ENCODE assay signal across 8 cellular contexts in the genomic region with DNA sequence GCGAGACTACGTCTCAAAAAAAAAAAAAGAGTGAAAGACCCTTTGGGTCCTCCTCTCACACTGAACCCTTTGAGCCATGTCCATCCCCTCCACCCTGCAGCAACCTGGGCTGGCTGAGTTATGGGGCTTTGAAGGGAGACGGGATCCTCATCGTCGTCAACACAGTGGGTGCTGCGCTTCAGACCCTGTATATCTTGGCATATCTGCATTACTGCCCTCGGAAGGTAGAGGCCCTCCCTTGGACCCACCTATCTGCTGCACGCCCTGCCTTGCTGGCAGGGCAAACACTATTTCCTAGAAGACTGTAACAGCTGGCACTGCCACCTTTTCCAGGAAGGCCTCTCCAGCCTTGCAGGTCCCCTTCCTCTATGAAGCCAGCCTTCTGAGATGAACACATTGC. TPM values are rescaled to one million over a fixed set of nuclear protein-coding genes. Genes with fewer than 3 reads are reported as not detected.
DNase-seq lines count a peak whose midpoint lies in the region; ATAC-seq, FAIRE-seq and TF ChIP-seq lines count a peak whose summit lies in the region.

No MANE protein-coding gene starts in this region.

- H2BK20ac ChIP-seq in H1 (ENCODE audit: low read length): no peak overlapping the region

- TF ChIP-seq EP300 in H1 (IDR thresholded peaks at IDR 0.05; ENCODE audit: borderline replicate concordance in 1 of 2, low read depth in 2 of 2, low read length in 2 of 2): no peak

- no peak overlapping the region; the same call in 1 of the 2 replicates for H3K18ac ChIP-seq in H1 (ENCODE audit: extremely low read depth, low read length)

- H3K27ac ChIP-seq in H1 (ENCODE audit: low read depth, low read length) (no peak overlapping the region), osteoblast (ENCODE audit: low read depth, low read length) (peak overlapping the region; percentile 97)

- POLR2A ChIA-PET in H1 (lab: Charles Lee; ENCODE audit: partially characterized antibody): interaction anchor here (0.6 to 2.4 kb wide), 11 partner anchors 8 to 1022 kb away, joined by 3 to 14 read pairs (median 6); partner anchors contain the start of gene KRTCAP2

- H2BK120ac ChIP-seq in H1 (replicated peaks; ENCODE audit: low read depth, low read length): no peak overlapping the region

- peaks cover 11% of the 10 kb centered on the region; the same call in 1 of the 2 replicates for H3K23me2 ChIP-seq in H1 (ENCODE audit: low read depth, low read length)

- H3K23ac ChIP-seq in H1 (ENCODE audit: insufficient read length): no peak overlapping the region

- H4K91ac ChIP-seq in H1 (replicated peaks; ENCODE audit: insufficient read length, low read length): no peak overlapping the region

- peak overlapping the region; percentile 36; the same call in 1 of the 2 replicates for H2BK15ac ChIP-seq in H1 (ENCODE audit: low read length)

- H4K8ac ChIP-seq in H1 (ENCODE audit: extremely low read depth, insufficient read depth, low read length): no peak overlapping the region; the same call in 1 of the 2 replicates

- H2AFZ ChIP-seq in H1 (ENCODE audit: low read length) (no peak overlapping the region), osteoblast (ENCODE audit: low read length) (no peak overlapping the region)

- H2AK5ac ChIP-seq in H1 (ENCODE audit: low read depth, low read length): no peak overlapping the region

- H3K27me3 ChIP-seq in H1 (replicated peaks in 1 of 4; ENCODE audit: control insufficient read depth in 3 of 4, extremely low read depth in 1 of 4, insufficient read depth in 3 of 4, low read length in 3 of 4) (no peaks in the 10 kb centered on the region), osteoblast (ENCODE audit: insufficient read depth, low read length) (no peaks in the 10 kb centered on the region)

- peak overlapping the region; percentile 69; the same call in 1 of the 2 replicates for H2BK5ac ChIP-seq in H1 (ENCODE audit: low read depth, low read length)

- peak overlapping the region; percentile 74 for H3K4me3 ChIP-seq in GM12864 (ENCODE audit: low read depth, low read length)
- H3K4me3 ChIP-seq in H1 (ENCODE audit: extremely low read depth in 1 of 4, insufficient read depth in 2 of 4, low read depth in 3 of 4, low read length in 4 of 4): peak overlapping the region; percentile 67 to 89 (median 85)
- H3K4me3 ChIP-seq in osteoblast (ENCODE audit: insufficient read depth, low read length): peak overlapping the region; percentile 77

- peaks cover 0 to 2% of the 10 kb centered on the region in 2 experiments; a peak in 1 of 4 replicates for H3K79me2 ChIP-seq in H1 (ENCODE audit: control insufficient read depth in 1 of 2, insufficient read depth in 2 of 2, low read length in 2 of 2)
- H3K79me2 ChIP-seq in osteoblast (ENCODE audit: insufficient read depth, low read length): peaks cover 34% of the 10 kb centered on the region

- ATAC-seq in HG03469 (IDR thresholded peaks at IDR 0.05; ENCODE audit: unreplicated experiment) (no peak), GM18873 (IDR thresholded peaks at IDR 0.05; ENCODE audit: low FRiP score, unreplicated experiment) (no peak), HG03025 (IDR thresholded peaks at IDR 0.05; ENCODE audit: low FRiP score, unreplicated experiment) (no peak)

- DNase-seq in GM12864 (ENCODE audit: low read depth) (no peak), RPMI8226 (peak; percentile 36), H1 (ENCODE audit: low read depth in 1 of 2, low spot score in 2 of 2) (peak in 1 of 2 experiments; percentile 52), osteoblast (ENCODE audit: insufficient read length, low spot score, missing footprints) (no peak), GM19239 (ENCODE audit: insufficient read length, low spot score) (no peak)

- peak overlapping the region in 1 of 4 experiments; percentile 54; a peak in 1 of 7 replicates for H3K9ac ChIP-seq in H1 (replicated peaks in 1 of 4; ENCODE audit: extremely low read depth in 1 of 4, low read depth in 3 of 4, low read length in 3 of 4)

- peaks cover 0 to 18% (median 8%) of the 10 kb centered on the region in 4 experiments; a peak in 5 of 7 replicates for H3K4me1 ChIP-seq in H1 (replicated peaks in 1 of 4; ENCODE audit: control insufficient read depth in 3 of 4, insufficient read depth in 4 of 4, low read length in 3 of 4)
- peaks cover 24% of the 10 kb centered on the region for H3K4me1 ChIP-seq in osteoblast (ENCODE audit: insufficient read depth, low read length)

- no peak overlapping the region for H3K4ac ChIP-seq in H1 (replicated peaks; ENCODE audit: insufficient read length, low read depth, low read length)

- CTCF ChIA-PET in H1 (lab: Charles Lee; ENCODE audit: partially characterized antibody): interaction anchor here (0.7 to 14.2 kb wide), 12 partner anchors 9 to 130 kb away, joined by 3 to 187 read pairs (median 4); partner anchors contain the start of genes KRTCAP2 and TRIM46

- H3K9me3 ChIP-seq in H1 (ENCODE audit: insufficient read depth in 2 of 2, low read depth in 1 of 2, low read length in 1 of 2) (no peaks in the 10 kb centered on the region), osteoblast (ENCODE audit: low read depth, low read length) (no peaks in the 10 kb centered on the region)

- WGBS in H1 (ENCODE audit: extremely low coverage in 1 of 2, insufficient coverage in 1 of 2, insufficient read length in 1 of 2, insufficient replicate concordance in 2 of 2, low coverage in 1 of 2, low lambda C conversion rate in 2 of 2, missing lambda C conversion rate in 1 of 2), 2 experiments: 31% methylated on average over 8 of the region's 8 CpGs; no CpG with 5 or more reads in 1 of the 2 experiments

- H3K36me3 ChIP-seq in H1 (ENCODE audit: control insufficient read depth in 2 of 4, insufficient read depth in 4 of 4, low read length in 3 of 4): peaks cover 0 to 2% (median under 1%) of the 10 kb centered on the region in 4 experiments; a peak in 2 of 8 replicates
- H3K36me3 ChIP-seq in osteoblast (ENCODE audit: insufficient read depth, low read length): peaks cover 9% of the 10 kb centered on the region

- H3K4me2 ChIP-seq in H1 (ENCODE audit: insufficient read depth in 1 of 2, low read depth in 2 of 2, low read length in 2 of 2) (peak overlapping the region; percentile 79 to 86), osteoblast (ENCODE audit: insufficient read depth, low read length) (peak overlapping the region; percentile 84)

- no peak for TF ChIP-seq RAD21 in H1 (IDR thresholded peaks at IDR 0.05 in 1 of 2, conservative IDR thresholded peaks at IDR 0.05 in 1 of 2; ENCODE audit: low read depth in 2 of 2, low read length in 2 of 2)

- no peaks in the 10 kb centered on the region for H4K20me1 ChIP-seq in H1 (replicated peaks in 1 of 2; ENCODE audit: control insufficient read depth in 1 of 2, insufficient read depth in 2 of 2, low read length in 2 of 2)
- no peaks in the 10 kb centered on the region for H4K20me1 ChIP-seq in osteoblast (ENCODE audit: insufficient read depth, low read length)

- FAIRE-seq in H1 (lab: Jason Lieb, UNC): no peak
- FAIRE-seq in GM19239 (lab: Jason Lieb, UNC): no peak

- TF ChIP-seq CTCF in GM12864 (IDR thresholded peaks at IDR 0.05; ENCODE audit: low read depth, low read length, missing control alignments) (no peak), H1 (IDR thresholded peaks at IDR 0.05; ENCODE audit: control extremely low read depth in 1 of 3, insufficient read depth in 1 of 3, low read depth in 1 of 3, low read length in 3 of 3) (no peak), osteoblast (IDR thresholded peaks at IDR 0.05; ENCODE audit: extremely low read depth, low read depth, low read length) (no peak)

- H2BK12ac ChIP-seq in H1 (ENCODE audit: low read depth, low read length): 0 out of 2 replicates have a peak overlapping the region, but pooled peaks have one; percentile 7

- H3K14ac ChIP-seq in H1 (ENCODE audit: insufficient read length): no peak overlapping the region

- TF ChIP-seq POLR2A in H1 (IDR thresholded peaks at IDR 0.05; ENCODE audit: control extremely low read depth in 1 of 2, low read depth in 2 of 2, low read length in 2 of 2): no peak

- peak overlapping the region; percentile 49 for H4K5ac ChIP-seq in H1 (ENCODE audit: insufficient read length, low read depth, low read length)

- H3K79me1 ChIP-seq in H1 (ENCODE audit: low read depth, low read length): no peaks in the 10 kb centered on the region; the same call in 1 of the 2 replicates

- no peak overlapping the region for H3K56ac ChIP-seq in H1 (replicated peaks; ENCODE audit: insufficient read length, low read depth, low read length)

RNA-seq across cellular contexts. Expression of gene SLC50A1, which starts 1.1 kb away (rescaled TPM):
- 36.5 and 41.6 TPM in 2 replicates for total RNA-seq in H1 (2021; fragmentation: NEBNext Ultra II Directional; extraction: Animal tissue kit (Norgen Biotek cat#: 25700))
- polyA plus RNA-seq in H1 (2011; rRNA removed): 80.7 and 90.8 TPM in 2 replicates
- 61.8 TPM for polyA plus RNA-seq in H1 (2011; cell fraction: cytosol; rRNA removed)
- 34.9 TPM for polyA plus RNA-seq in H1 (2011; cell fraction: nucleus; rRNA removed)
- polyA plus RNA-seq in H1 (2012, experiment 1 of 2): 36.0 to 50.1 TPM (median 39.0 TPM) in 4 replicates
- 56.4 TPM for polyA plus RNA-seq in H1 (2012, experiment 2 of 2)
- 47.5 TPM for polyA plus RNA-seq in H1 (2013, experiment 1 of 2)
- polyA plus RNA-seq in H1 (2013, experiment 2 of 2): 50.4 TPM
- 42.3 and 45.2 TPM in 2 replicates for polyA minus RNA-seq in H1 (2011; rRNA and poly(A)+ RNA removed)
- 19.9 TPM for polyA minus RNA-seq in H1 (2011; cell fraction: cytosol; rRNA and poly(A)+ RNA removed)
- 14.1 TPM for polyA minus RNA-seq in H1 (2011; cell fraction: nucleus; rRNA and poly(A)+ RNA removed)
- total RNA-seq in osteoblast: 34.5 and 38.0 TPM in 2 replicates

RNA-seq across cellular contexts. Expression of gene DPM3, which starts 3.6 kb away (rescaled TPM):
- 44.8 and 49.3 TPM in 2 replicates for total RNA-seq in H1 (2021; fragmentation: NEBNext Ultra II Directional; extraction: Animal tissue kit (Norgen Biotek cat#: 25700))
- polyA plus RNA-seq in H1 (2011; rRNA removed): 227 and 349 TPM in 2 replicates
- 166 TPM for polyA plus RNA-seq in H1 (2011; cell fraction: cytosol; rRNA removed)
- 111 TPM for polyA plus RNA-seq in H1 (2011; cell fraction: nucleus; rRNA removed)
- polyA plus RNA-seq in H1 (2012, experiment 1 of 2): 30.1 to 106 TPM (median 79.5 TPM) in 4 replicates
- polyA plus RNA-seq in H1 (2012, experiment 2 of 2): 141 TPM
- 184 TPM for polyA plus RNA-seq in H1 (2013, experiment 1 of 2)
- polyA plus RNA-seq in H1 (2013, experiment 2 of 2): 217 TPM
- polyA minus RNA-seq in H1 (2011; rRNA and poly(A)+ RNA removed): 6.9 and 13.7 TPM in 2 replicates
- polyA minus RNA-seq in H1 (2011; cell fraction: cytosol; rRNA and poly(A)+ RNA removed): 6.6 TPM
- polyA minus RNA-seq in H1 (2011; cell fraction: nucleus; rRNA and poly(A)+ RNA removed): 11.4 TPM
- 15.9 and 34.4 TPM in 2 replicates for total RNA-seq in osteoblast

RNA-seq across cellular contexts. Expression of gene EFNA1, which starts 9.1 kb away (rescaled TPM):
- total RNA-seq in H1 (2021; fragmentation: NEBNext Ultra II Directional; extraction: Animal tissue kit (Norgen Biotek cat#: 25700)): 4.0 and 4.9 TPM in 2 replicates
- 11.8 and 14.6 TPM in 2 replicates for polyA plus RNA-seq in H1 (2011; rRNA removed)
- 12.1 TPM for polyA plus RNA-seq in H1 (2011; cell fraction: cytosol; rRNA removed)
- 8.9 TPM for polyA plus RNA-seq in H1 (2011; cell fraction: nucleus; rRNA removed)
- polyA plus RNA-seq in H1 (2012, experiment 1 of 2): 5.4 to 7.8 TPM (median 6.7 TPM) in 4 replicates
- 4.6 TPM for polyA plus RNA-seq in H1 (2012, experiment 2 of 2)
- 3.8 TPM for polyA plus RNA-seq in H1 (2013, experiment 1 of 2)
- polyA plus RNA-seq in H1 (2013, experiment 2 of 2): 4.2 TPM
- polyA minus RNA-seq in H1 (2011; rRNA and poly(A)+ RNA removed): 7.3 and 12.6 TPM in 2 replicates
- 13.0 TPM for polyA minus RNA-seq in H1 (2011; cell fraction: cytosol; rRNA and poly(A)+ RNA removed)
- polyA minus RNA-seq in H1 (2011; cell fraction: nucleus; rRNA and poly(A)+ RNA removed): 9.7 TPM
- 0.36 and 0.88 TPM in 2 replicates for total RNA-seq in osteoblast

RNA-seq across cellular contexts. Expression of gene KRTCAP2, which starts 36.4 kb away (rescaled TPM):
- total RNA-seq in H1 (2021; fragmentation: NEBNext Ultra II Directional; extraction: Animal tissue kit (Norgen Biotek cat#: 25700)): 146 TPM in 2 replicates
- 317 and 419 TPM in 2 replicates for polyA plus RNA-seq in H1 (2011; rRNA removed)
- polyA plus RNA-seq in H1 (2011; cell fraction: cytosol; rRNA removed): 199 TPM
- polyA plus RNA-seq in H1 (2011; cell fraction: nucleus; rRNA removed): 287 TPM
- polyA plus RNA-seq in H1 (2012, experiment 1 of 2): 150 to 268 TPM (median 247 TPM) in 4 replicates
- 705 TPM for polyA plus RNA-seq in H1 (2012, experiment 2 of 2)
- polyA plus RNA-seq in H1 (2013, experiment 1 of 2): 290 TPM
- 399 TPM for polyA plus RNA-seq in H1 (2013, experiment 2 of 2)
- 107 and 146 TPM in 2 replicates for polyA minus RNA-seq in H1 (2011; rRNA and poly(A)+ RNA removed)
- 86.3 TPM for polyA minus RNA-seq in H1 (2011; cell fraction: cytosol; rRNA and poly(A)+ RNA removed)
- 82.9 TPM for polyA minus RNA-seq in H1 (2011; cell fraction: nucleus; rRNA and poly(A)+ RNA removed)
- total RNA-seq in osteoblast: 112 and 117 TPM in 2 replicates

RNA-seq across cellular contexts. Expression of gene TRIM46, which starts 36.9 kb away (rescaled TPM):
- total RNA-seq in H1 (2021; fragmentation: NEBNext Ultra II Directional; extraction: Animal tissue kit (Norgen Biotek cat#: 25700)): 15.0 and 15.5 TPM in 2 replicates
- 21.6 and 34.7 TPM in 2 replicates for polyA plus RNA-seq in H1 (2011; rRNA removed)
- polyA plus RNA-seq in H1 (2011; cell fraction: cytosol; rRNA removed): 29.4 TPM
- polyA plus RNA-seq in H1 (2011; cell fraction: nucleus; rRNA removed): 94.4 TPM
- polyA plus RNA-seq in H1 (2012, experiment 1 of 2): 18.2 to 22.5 TPM (median 20.8 TPM) in 4 replicates
- 12.6 TPM for polyA plus RNA-seq in H1 (2012, experiment 2 of 2)
- 11.7 TPM for polyA plus RNA-seq in H1 (2013, experiment 1 of 2)
- polyA plus RNA-seq in H1 (2013, experiment 2 of 2): 9.4 TPM
- polyA minus RNA-seq in H1 (2011; rRNA and poly(A)+ RNA removed): 11.4 and 11.5 TPM in 2 replicates
- 13.7 TPM for polyA minus RNA-seq in H1 (2011; cell fraction: cytosol; rRNA and poly(A)+ RNA removed)
- 28.4 TPM for polyA minus RNA-seq in H1 (2011; cell fraction: nucleus; rRNA and poly(A)+ RNA removed)
- 3.2 and 3.3 TPM in 2 replicates for total RNA-seq in osteoblast
